ENCODE assay signal across 1 cellular context in the genomic region with DNA sequence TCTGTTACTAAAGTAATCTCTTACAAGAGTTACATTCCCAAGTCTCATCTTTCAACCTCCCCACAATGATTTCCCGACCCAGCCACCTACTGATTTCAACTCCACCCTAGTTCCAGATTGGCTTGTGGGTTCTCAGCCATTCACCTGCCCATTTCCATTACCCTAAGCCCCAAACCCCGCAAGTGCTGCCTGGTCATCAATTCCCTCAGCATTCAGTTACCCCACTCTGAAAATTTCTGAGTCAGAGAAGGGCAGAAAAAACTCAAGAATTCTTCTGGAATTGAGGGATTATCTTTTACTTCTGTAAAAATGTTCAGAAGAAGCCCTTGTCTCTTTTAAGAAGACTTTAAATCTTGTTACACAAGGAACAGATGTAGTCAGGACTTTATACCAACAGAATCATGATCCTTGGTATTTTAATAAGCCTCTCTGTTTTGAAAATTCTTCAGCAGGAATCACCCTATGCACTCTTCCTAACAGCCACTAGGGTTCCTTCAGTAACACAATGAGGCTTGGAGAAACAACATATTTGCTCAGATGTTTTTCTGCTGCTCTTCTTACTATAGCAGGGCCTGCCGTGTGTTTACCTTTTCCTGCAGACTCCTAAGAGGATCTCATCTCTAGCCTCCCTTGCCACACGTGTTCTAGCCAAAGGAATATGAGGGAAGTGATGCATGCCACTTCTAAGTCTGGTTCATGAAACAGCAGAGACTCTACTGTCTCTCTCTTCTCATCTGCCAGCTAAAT.
TF ChIP-seq lines count a peak whose summit lies in the region.

No MANE protein-coding gene starts in this region.

TF ChIP-seq in HepG2, 621 proteins besides CTCF, POLR2A, EP300 and RAD21:
- TF ChIP-seq ZNF563 (CRISPR knock-in tag; IDR thresholded peaks at IDR 0.05) (no peak), ATF7-NPFF (CRISPR knock-in tag; IDR thresholded peaks at IDR 0.05; ENCODE audit: low read depth) (no peak), HNRNPL (IDR thresholded peaks at IDR 0.05; ENCODE audit: low read depth, low read length) (no peak), ZC3H13 (CRISPR knock-in tag; IDR thresholded peaks at IDR 0.05) (no peak), ZFX (CRISPR knock-in tag; IDR thresholded peaks at IDR 0.05; ENCODE audit: low read depth) (no peak), NFE2L1 (CRISPR knock-in tag; IDR thresholded peaks at IDR 0.05; ENCODE audit: borderline replicate concordance) (no peak), NFKBIZ (CRISPR knock-in tag; IDR thresholded peaks at IDR 0.05) (no peak), GTF3A (CRISPR knock-in tag; conservative IDR thresholded peaks at IDR 0.05) (no peak), MTF1 (CRISPR knock-in tag; IDR thresholded peaks at IDR 0.05) (no peak), FOXM1 (CRISPR knock-in tag; IDR thresholded peaks at IDR 0.05) (no peak)
- TF ChIP-seq, protein P1, sequence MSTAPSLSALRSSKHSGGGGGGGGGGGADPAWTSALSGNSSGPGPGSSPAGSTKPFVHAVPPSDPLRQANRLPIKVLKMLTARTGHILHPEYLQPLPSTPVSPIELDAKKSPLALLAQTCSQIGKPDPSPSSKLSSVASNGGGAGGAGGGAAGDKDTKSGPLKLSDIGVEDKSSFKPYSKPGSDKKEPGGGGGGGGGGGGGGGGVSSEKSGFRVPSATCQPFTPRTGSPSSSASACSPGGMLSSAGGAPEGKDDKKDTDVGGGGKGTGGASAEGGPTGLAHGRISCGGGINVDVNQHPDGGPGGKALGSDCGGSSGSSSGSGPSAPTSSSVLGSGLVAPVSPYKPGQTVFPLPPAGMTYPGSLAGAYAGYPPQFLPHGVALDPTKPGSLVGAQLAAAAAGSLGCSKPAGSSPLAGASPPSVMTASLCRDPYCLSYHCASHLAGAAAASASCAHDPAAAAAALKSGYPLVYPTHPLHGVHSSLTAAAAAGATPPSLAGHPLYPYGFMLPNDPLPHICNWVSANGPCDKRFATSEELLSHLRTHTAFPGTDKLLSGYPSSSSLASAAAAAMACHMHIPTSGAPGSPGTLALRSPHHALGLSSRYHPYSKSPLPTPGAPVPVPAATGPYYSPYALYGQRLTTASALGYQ (CRISPR knock-in tag; IDR thresholded peaks at IDR 0.05), result no peak
- TF ChIP-seq, protein P2, sequence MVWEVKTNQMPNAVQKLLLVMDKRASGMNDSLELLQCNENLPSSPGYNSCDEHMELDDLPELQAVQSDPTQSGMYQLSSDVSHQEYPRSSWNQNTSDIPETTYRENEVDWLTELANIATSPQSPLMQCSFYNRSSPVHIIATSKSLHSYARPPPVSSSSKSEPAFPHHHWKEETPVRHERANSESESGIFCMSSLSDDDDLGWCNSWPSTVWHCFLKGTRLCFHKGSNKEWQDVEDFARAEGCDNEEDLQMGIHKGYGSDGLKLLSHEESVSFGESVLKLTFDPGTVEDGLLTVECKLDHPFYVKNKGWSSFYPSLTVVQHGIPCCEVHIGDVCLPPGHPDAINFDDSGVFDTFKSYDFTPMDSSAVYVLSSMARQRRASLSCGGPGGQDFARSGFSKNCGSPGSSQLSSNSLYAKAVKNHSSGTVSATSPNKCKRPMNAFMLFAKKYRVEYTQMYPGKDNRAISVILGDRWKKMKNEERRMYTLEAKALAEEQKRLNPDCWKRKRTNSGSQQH (CRISPR knock-in tag; IDR thresholded peaks at IDR 0.05; ENCODE audit: low read depth), result no peak
- TF ChIP-seq, protein P3, sequence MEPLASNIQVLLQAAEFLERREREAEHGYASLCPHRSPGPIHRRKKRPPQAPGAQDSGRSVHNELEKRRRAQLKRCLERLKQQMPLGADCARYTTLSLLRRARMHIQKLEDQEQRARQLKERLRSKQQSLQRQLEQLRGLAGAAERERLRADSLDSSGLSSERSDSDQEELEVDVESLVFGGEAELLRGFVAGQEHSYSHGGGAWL (CRISPR knock-in tag; IDR thresholded peaks at IDR 0.05), result no peak
